ENCODE assay signal across 9 cellular contexts in the genomic region with DNA sequence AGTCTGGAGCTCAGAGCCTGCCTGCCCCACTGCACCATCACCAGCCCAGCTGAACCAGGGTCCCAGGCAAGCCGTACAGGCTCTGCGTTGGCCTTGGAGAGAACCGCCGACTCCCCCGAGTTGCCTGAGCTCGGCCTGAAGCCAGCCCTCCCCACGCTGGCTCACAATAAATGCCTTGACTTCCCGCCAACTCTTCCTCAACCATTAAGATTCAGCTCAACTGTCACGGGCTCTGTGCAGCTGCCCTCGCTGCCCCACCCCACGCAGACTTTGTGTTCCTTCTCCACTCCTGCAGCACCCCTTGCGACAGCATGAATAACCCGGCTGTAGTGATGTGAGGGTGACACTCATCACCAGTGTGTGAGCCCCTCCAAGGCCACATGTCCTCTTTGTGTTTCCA. TPM values are rescaled to one million over a fixed set of nuclear protein-coding genes. Genes with fewer than 3 reads are reported as not detected.
A peak's percentile ranks its signal among the peaks of the same experiment; 100 is the strongest.
DNase-seq lines count a peak whose midpoint lies in the region; ATAC-seq and TF ChIP-seq lines count a peak whose summit lies in the region.
"Had no signal": no experiment of that assay in that cellular context is flagged by ENCODE, and none has a peak within 500 bp of the region (broad histone marks: within the 10 kb centered on the region; RNA-seq: fewer than 3 reads in every experiment).

No MANE protein-coding gene starts in this region.

- no peaks in the 10 kb centered on the region for H3K4me1 ChIP-seq in fibroblast of lung (ENCODE audit: control insufficient read depth, extremely low read depth, insufficient read depth, low read length)

- H3K27me3 Mint-ChIP-seq in neural crest cell (ENCODE audit: low read depth) = no peaks in the 10 kb centered on the region
- H3K27me3 Mint-ChIP-seq in stimulated activated naive B cell treated with anti-CD40 and anti-IgM and Interleukin-4, amounts not matched to agents 10 μg/mL and 1 μg/mL and 100 μg/mL, for 72 hours = no peaks in the 10 kb centered on the region

- H2AFZ ChIP-seq in fibroblast of lung (ENCODE audit: low read length) = no peak overlapping the region

- no peak overlapping the region for H3K4me2 ChIP-seq in fibroblast of lung (ENCODE audit: extremely low read depth, insufficient read depth, low read length)

- H3K4me3 Mint-ChIP-seq in neural crest cell = no peak overlapping the region
- no peak overlapping the region for H3K4me3 Mint-ChIP-seq in stimulated activated naive B cell treated with anti-CD40 and anti-IgM and Interleukin-4, amounts not matched to agents 10 μg/mL and 1 μg/mL and 100 μg/mL, for 72 hours

- H3K36me3 ChIP-seq in fibroblast of lung (ENCODE audit: control insufficient read depth, insufficient read depth, low read length) = no peaks in the 10 kb centered on the region

- no peak overlapping the region for H3K27ac ChIP-seq in fibroblast of lung (ENCODE audit: insufficient read depth, low read length)

- H3K9me3 ChIP-seq in fibroblast of lung (ENCODE audit: control insufficient read depth, insufficient read depth, low read depth, low read length) = no peaks in the 10 kb centered on the region

- H4K20me1 ChIP-seq in fibroblast of lung (ENCODE audit: control insufficient read depth, extremely low read depth, insufficient read depth, low read length) = no peaks in the 10 kb centered on the region

- no peaks in the 10 kb centered on the region for H3K9me3 Mint-ChIP-seq in neural crest cell
- H3K9me3 Mint-ChIP-seq in stimulated activated naive B cell treated with anti-CD40 and anti-IgM and Interleukin-4, amounts not matched to agents 10 μg/mL and 1 μg/mL and 100 μg/mL, for 72 hours = no peaks in the 10 kb centered on the region

- TF ChIP-seq CTCF in fibroblast of lung (conservative IDR thresholded peaks at IDR 0.05 in 1 of 2, IDR thresholded peaks at IDR 0.05 in 1 of 2; ENCODE audit: low read depth in 1 of 2, low read length in 2 of 2) (no peak), neural crest cell (conservative IDR thresholded peaks at IDR 0.05) (no peak)

- peaks cover 16% of the 10 kb centered on the region for H3K4me1 Mint-ChIP-seq in neural crest cell
- peaks cover 13 to 49% of the 10 kb centered on the region in 2 donors for H3K4me1 Mint-ChIP-seq in stimulated activated naive B cell treated with anti-CD40 and anti-IgM and Interleukin-4, amounts not matched to agents 10 μg/mL and 1 μg/mL and 100 μg/mL, for 72 hours

- no peak for ATAC-seq in stimulated activated naive B cell treated with anti-CD40 and anti-IgM and Interleukin-4, amounts not matched to agents 10 μg/mL and 1 μg/mL and 100 μg/mL, for 72 hours (replicated peaks)
- ATAC-seq in HG03025 (IDR thresholded peaks at IDR 0.05; ENCODE audit: low FRiP score, unreplicated experiment) = no peak

- no peak overlapping the region for H3K9ac ChIP-seq in fibroblast of lung (ENCODE audit: insufficient read depth, low read length)

- no peaks in the 10 kb centered on the region for H3K27me3 ChIP-seq in fibroblast of lung (ENCODE audit: control insufficient read depth, insufficient read depth, low read length)

- H3K36me3 Mint-ChIP-seq in neural crest cell (ENCODE audit: low read depth) = no peaks in the 10 kb centered on the region
- H3K36me3 Mint-ChIP-seq in stimulated activated naive B cell treated with anti-CD40 and anti-IgM and Interleukin-4, amounts not matched to agents 10 μg/mL and 1 μg/mL and 100 μg/mL, for 72 hours = peaks cover 5 to 7% of the 10 kb centered on the region in 2 donors

- H3K27ac Mint-ChIP-seq in neural crest cell (ENCODE audit: unreplicated experiment) = peak overlapping the region; percentile 89
- H3K27ac Mint-ChIP-seq in stimulated activated naive B cell treated with anti-CD40 and anti-IgM and Interleukin-4, amounts not matched to agents 10 μg/mL and 1 μg/mL and 100 μg/mL, for 72 hours = no peak overlapping the region

- H3K4me3 ChIP-seq in fibroblast of lung (replicated peaks in 1 of 4; ENCODE audit: control extremely low read depth in 1 of 4, insufficient read depth in 1 of 4, low read depth in 3 of 4, low read length in 4 of 4) = no peak overlapping the region

- no peaks in the 10 kb centered on the region for H3K79me2 ChIP-seq in fibroblast of lung (ENCODE audit: control insufficient read depth, insufficient read depth, low read length)

- DNase-seq in DMS 273 (lab: John Stamatoyannopoulos, UW; ENCODE audit: unreplicated experiment) (peak; percentile 83), NCI-H226 (peak; percentile 22), fibroblast of lung (ENCODE audit: low read depth in 2 of 2) (peak; percentile 52 to 61), neural crest cell (ENCODE audit: low read depth, low spot score) (no peak), NOMO-1 treated with DMSO at 0.1 percent for 48 hours (lab: John Stamatoyannopoulos, UW; ENCODE audit: unreplicated experiment) (no peak), NCI-H510A treated with DMSO at 0.1 percent for 48 hours (lab: John Stamatoyannopoulos, UW) (no peak)
- DNase-seq in stimulated activated naive B cell treated with anti-CD40 and anti-IgM and Interleukin-4, amounts not matched to agents 10 μg/mL and 1 μg/mL and 100 μg/mL, for 72 hours = no peak
- DNase-seq: NK-92 treated with Interleukin-12 subunit alpha and Interleukin-12 subunit beta, amount 100 ng/mL, for 24 hours had no signal

RNA-seq across cellular contexts. Expression of a gene that starts 4.8 kb away (rescaled TPM):
- 53.7 and 94.0 TPM in 2 replicates for total RNA-seq in fibroblast of lung
- polyA plus RNA-seq in fibroblast of lung = 10.3 and 27.7 TPM in 2 replicates
- 17.9 and 43.7 TPM in 2 replicates for polyA plus RNA-seq in fibroblast of lung (2012)
- 7.1 and 32.4 TPM in 2 replicates for polyA minus RNA-seq in fibroblast of lung (ENCODE audit: low replicate concordance)
- total RNA-seq in neural crest cell = 77.3 and 79.5 TPM in 2 replicates

RNA-seq across cellular contexts. Expression of a gene that starts 11.1 kb away (rescaled TPM):
- total RNA-seq in fibroblast of lung (not detected in 2 replicates), neural crest cell (0.07 and 0.16 TPM in 2 replicates)
- 0.01 and 0.05 TPM in 2 replicates for polyA plus RNA-seq in fibroblast of lung
- not detected in 2 replicates for polyA plus RNA-seq in fibroblast of lung (2012)
- not detected in 2 replicates for polyA minus RNA-seq in fibroblast of lung (ENCODE audit: low replicate concordance)

Comparison
In these comparisons a context has a peak if more than half of its experiments do, and no peak if none do; other contexts are left out.
1. DNase-seq: peak in DMS 273 (single experiment), NCI-H226 (single experiment) and fibroblast of lung (2 of 2); none in neural crest cell (single experiment), NOMO-1 treated with DMSO at 0.1 percent for 48 hours (single experiment), stimulated activated naive B cell treated with anti-CD40 and anti-IgM and Interleukin-4, amounts not matched to agents 10 μg/mL and 1 μg/mL and 100 μg/mL, for 72 hours (single experiment) and NCI-H510A treated with DMSO at 0.1 percent for 48 hours (single experiment).